ENCODE assay signal across 8 cellular contexts in genomic region chr13:39036212-39036611, GRCh38. TPM values are rescaled to one million over a fixed set of nuclear protein-coding genes. Genes with fewer than 3 reads are reported as not detected.
DNase-seq lines count a peak whose midpoint lies in the region; ATAC-seq and TF ChIP-seq lines count a peak whose summit lies in the region.

No MANE protein-coding gene starts in this region.

- WGBS in esophagus muscularis mucosa, result 4% methylated on average over 9 of the region's 9 CpGs

- H3K27me3 ChIP-seq in SU-DHL-6 (ENCODE audit: low read length) (no peaks in the 10 kb centered on the region), esophagus muscularis mucosa (no peaks in the 10 kb centered on the region)

- H3K36me3 ChIP-seq in SU-DHL-6 (ENCODE audit: low read length) (peaks cover 6% of the 10 kb centered on the region), esophagus muscularis mucosa (peaks cover 0 to 4% (median 0%) of the 10 kb centered on the region in 4 donors)

- no peaks in the 10 kb centered on the region for H4K20me1 ChIP-seq in SU-DHL-6 (ENCODE audit: low read depth, low read length)

- H3K9me3 ChIP-seq in SU-DHL-6 (ENCODE audit: insufficient read depth, low read length), result no peaks in the 10 kb centered on the region
- H3K9me3 ChIP-seq in esophagus muscularis mucosa, result no peaks in the 10 kb centered on the region

- peak overlapping the region; percentile 97 for H3K4me3 Mint-ChIP-seq in progenitor cell of endocrine pancreas (ENCODE audit: low read depth)

- intact Hi-C loops in esophagus muscularis mucosa (cut with DNase I), result no loop called here

- peak overlapping the region; percentile 83 for H3K4me2 ChIP-seq in SU-DHL-6 (ENCODE audit: low read depth, low read length, poor library complexity, severe bottlenecking)

- DNase-seq in stimulated activated CD4-positive, alpha-beta T cell treated with anti-CD3 and anti-CD28 coated beads, Interleukin-4, amount 100 ng/mL, for 24 hours, result peak; percentile 18
- DNase-seq in stimulated activated CD4-positive, alpha-beta T cell treated with anti-CD3 and anti-CD28 coated beads, Interleukin-12 subunit alpha, Interleukin-12 subunit beta, amount 100 ng/mL, for 4 hours, result no peak
- DNase-seq in esophagus muscularis mucosa (ENCODE audit: extremely low spot score) (no peak), progenitor cell of endocrine pancreas (ENCODE audit: low spot score, unreplicated experiment) (no peak), hippocampal formation (lab: John Stamatoyannopoulos, UW) (no peak)

- H3K9me2 ChIP-seq in SU-DHL-6 (replicated peaks; ENCODE audit: insufficient read depth, low read length), result no peaks in the 10 kb centered on the region

- H3K4me3 ChIP-seq in SU-DHL-6 (ENCODE audit: insufficient read depth, low read length, poor library complexity, severe bottlenecking) (peak overlapping the region; percentile 96), esophagus muscularis mucosa (peak overlapping the region; percentile 90 to 99 (median 96))

- ATAC-seq in esophagus mucosa (no peak), HG02852 (IDR thresholded peaks at IDR 0.05; ENCODE audit: unreplicated experiment) (no peak)

- peaks cover 43 to 59% (median 55%) of the 10 kb centered on the region in 4 donors for H3K4me1 ChIP-seq in esophagus muscularis mucosa

- H3K27ac Mint-ChIP-seq in progenitor cell of endocrine pancreas, result peak overlapping the region; percentile 96

- TF ChIP-seq EP300 in esophagus muscularis mucosa (IDR thresholded peaks at IDR 0.05), result no peak

- H3K79me2 ChIP-seq in SU-DHL-6 (ENCODE audit: insufficient read depth, low read length), result peaks cover 68% of the 10 kb centered on the region

- no peaks in the 10 kb centered on the region for H3K36me3 Mint-ChIP-seq in progenitor cell of endocrine pancreas (ENCODE audit: insufficient read depth)

- peaks cover 18% of the 10 kb centered on the region; the same call in 1 of the 2 replicates for H3F3A ChIP-seq in SU-DHL-6 (ENCODE audit: insufficient read depth)

- TF ChIP-seq POLR2A in esophagus muscularis mucosa (IDR thresholded peaks at IDR 0.05; ENCODE audit: low read depth), result no peak

- H3K4me1 Mint-ChIP-seq in progenitor cell of endocrine pancreas (ENCODE audit: low read depth), result peaks cover 33% of the 10 kb centered on the region

- H3K27me3 Mint-ChIP-seq in progenitor cell of endocrine pancreas, result no peaks in the 10 kb centered on the region

- H3K27ac ChIP-seq in SU-DHL-6 (ENCODE audit: low read depth, low read length), result peak overlapping the region; percentile 86
- H3K27ac ChIP-seq in esophagus muscularis mucosa (replicated peaks in 1 of 4), result no peak overlapping the region

- no peaks in the 10 kb centered on the region for H3K9me3 Mint-ChIP-seq in progenitor cell of endocrine pancreas (ENCODE audit: low read depth)

- no peak overlapping the region for H2AFZ ChIP-seq in SU-DHL-6 (ENCODE audit: low read depth, low read length, severe bottlenecking)

- H3K9ac ChIP-seq in SU-DHL-6 (ENCODE audit: low read length), result peak overlapping the region; percentile 68

- TF ChIP-seq CTCF in SU-DHL-6 (IDR thresholded peaks at IDR 0.05; ENCODE audit: insufficient read depth, low read length, poor library complexity, severe bottlenecking) (no peak), esophagus muscularis mucosa (IDR thresholded peaks at IDR 0.05) (no peak), progenitor cell of endocrine pancreas (IDR thresholded peaks at IDR 0.05; ENCODE audit: unreplicated experiment) (no peak)

RNA-seq across cellular contexts. Expression of gene PROSER1, which starts 1.7 kb away (rescaled TPM):
- total RNA-seq in esophagus muscularis mucosa (10 to 100 TPM in 3 of 4 donors, 1 to 10 TPM in 1; 9.1 to 16.9 (median 10.5) TPM), progenitor cell of endocrine pancreas (66.4 and 82.4 TPM in 2 replicates), esophagus mucosa (19.6 TPM)

RNA-seq across cellular contexts. Expression of gene NHLRC3, which starts 2.0 kb away (rescaled TPM):
- 10 to 100 TPM in 2 of 4 donors, 1 to 10 TPM in 2; 9.3 to 12.0 (median 10.2) TPM for total RNA-seq in esophagus muscularis mucosa
- 38.4 and 40.7 TPM in 2 replicates for total RNA-seq in progenitor cell of endocrine pancreas
- total RNA-seq in esophagus mucosa, result 7.6 TPM

RNA-seq across cellular contexts. Expression of gene STOML3, which starts 45.6 kb away (rescaled TPM):
- total RNA-seq in esophagus muscularis mucosa (not detected), progenitor cell of endocrine pancreas (not detected in 2 replicates), esophagus mucosa (not detected)
